ENCODE assay signal across 17 cellular contexts in the genomic region with DNA sequence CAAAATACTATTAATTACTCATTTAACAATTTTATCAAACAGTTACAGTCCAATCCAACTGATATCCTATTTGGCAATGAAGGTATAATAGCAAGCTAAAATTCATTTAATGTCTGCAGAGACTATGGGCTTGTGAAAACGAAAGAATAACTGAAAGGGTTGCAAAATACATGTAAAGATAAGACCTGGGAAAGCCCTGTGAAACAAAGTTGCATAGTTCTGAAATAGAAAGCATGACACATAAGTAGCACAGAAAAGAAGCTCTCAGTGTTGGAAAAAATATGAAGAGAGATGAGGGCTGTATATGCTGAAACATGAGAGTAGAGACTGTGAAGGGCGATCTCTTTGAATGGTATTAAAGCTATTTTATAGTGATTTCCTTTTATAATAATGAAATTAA.
DNase-seq lines count a peak whose midpoint lies in the region; ATAC-seq and TF ChIP-seq lines count a peak whose summit lies in the region.
"Had no signal": no experiment of that assay in that cellular context is flagged by ENCODE, and none has a peak within 500 bp of the region (broad histone marks: within the 10 kb centered on the region; RNA-seq: fewer than 3 reads in every experiment).

No MANE protein-coding gene starts in this region.

- TF ChIP-seq POLR2A in thyroid gland (IDR thresholded peaks at IDR 0.05): no peak

- H3K27ac ChIP-seq in thyroid gland: no peak overlapping the region
- no peak overlapping the region for H3K27ac ChIP-seq in naive thymus-derived CD4-positive, alpha-beta T cell (ENCODE audit: low read depth, low read length)
- H3K27ac ChIP-seq: C4-2B, heart right ventricle, left ventricle myocardium inferior, SJSA1, skin epidermis, thoracic aorta had no signal

- H4K20me1 ChIP-seq in Loucy (ENCODE audit: insufficient read depth, low read length, poor library complexity, severe bottlenecking): no peaks in the 10 kb centered on the region

- CTCF ChIA-PET in naive thymus-derived CD4-positive, alpha-beta T cell (lab: Charles Lee): no interaction called here

- H3K9ac ChIP-seq in Loucy (ENCODE audit: low read depth, low read length, poor library complexity, severe bottlenecking): no peak overlapping the region

- peak; percentile 51 for DNase-seq in dedifferentiated amniotic fluid mesenchymal stem cell (ENCODE audit: extremely low spot score)
- no peak for DNase-seq in thyroid gland
- DNase-seq in COLO668 (lab: John Stamatoyannopoulos, UW; ENCODE audit: unreplicated experiment): no peak
- DNase-seq in DMS114 treated with DMSO at 0.1 percent for 48 hours (lab: John Stamatoyannopoulos, UW; ENCODE audit: unreplicated experiment): no peak
- no peak for DNase-seq in naive thymus-derived CD4-positive, alpha-beta T cell
- DNase-seq: GF-D8, heart right ventricle, left ventricle myocardium inferior, NCI-H1436 treated with DMSO at 0.1 percent for 48 hours had no signal

- WGBS in thyroid gland, 2 donors: 70 to 73% methylated on average over 2 of the region's 2 CpGs

- 0 out of 2 replicates have a peak overlapping the region, but pooled peaks have one; percentile 33 for H2AFZ ChIP-seq in Loucy (ENCODE audit: low read length)

- H3K9me3 ChIP-seq in Loucy (ENCODE audit: insufficient read depth, low read depth, low read length): no peaks in the 10 kb centered on the region
- no peaks in the 10 kb centered on the region for H3K9me3 ChIP-seq in thyroid gland
- H3K9me3 ChIP-seq in naive thymus-derived CD4-positive, alpha-beta T cell (ENCODE audit: control insufficient read depth in 2 of 3, low read length in 3 of 3): no peaks in the 10 kb centered on the region
- H3K9me3 ChIP-seq: heart right ventricle, left ventricle myocardium inferior, SJSA1, thoracic aorta had no signal

- no peak overlapping the region for H3K4me3 Mint-ChIP-seq in naive thymus-derived CD4-positive, alpha-beta T cell
- H3K4me3 Mint-ChIP-seq: natural killer cell treated with Interleukin-12 subunit alpha and Interleukin-12 subunit beta and Interleukin-15 and Interleukin-18, amount 100 ng/mL, for 72 hours had no signal

- no peaks in the 10 kb centered on the region for H3K27me3 Mint-ChIP-seq in naive thymus-derived CD4-positive, alpha-beta T cell
- H3K27me3 Mint-ChIP-seq: natural killer cell treated with Interleukin-12 subunit alpha and Interleukin-12 subunit beta and Interleukin-15 and Interleukin-18, amount 100 ng/mL, for 72 hours had no signal

- no peaks in the 10 kb centered on the region for H3K36me3 Mint-ChIP-seq in naive thymus-derived CD4-positive, alpha-beta T cell
- H3K36me3 Mint-ChIP-seq: natural killer cell treated with Interleukin-12 subunit alpha and Interleukin-12 subunit beta and Interleukin-15 and Interleukin-18, amount 100 ng/mL, for 72 hours had no signal

- H3K36me3 ChIP-seq in Loucy (ENCODE audit: insufficient read depth, low read length) (no peaks in the 10 kb centered on the region), thyroid gland (no peaks in the 10 kb centered on the region)
- no peaks in the 10 kb centered on the region for H3K36me3 ChIP-seq in naive thymus-derived CD4-positive, alpha-beta T cell (ENCODE audit: control insufficient read depth in 2 of 3, insufficient read depth in 3 of 3, low read length in 3 of 3)
- H3K36me3 ChIP-seq: heart right ventricle, left ventricle myocardium inferior, SJSA1, thoracic aorta had no signal

- no peaks in the 10 kb centered on the region for H3K4me1 Mint-ChIP-seq in naive thymus-derived CD4-positive, alpha-beta T cell

- no peaks in the 10 kb centered on the region for H3K9me3 Mint-ChIP-seq in naive thymus-derived CD4-positive, alpha-beta T cell

- H3F3A ChIP-seq in Loucy (ENCODE audit: low read depth): no peaks in the 10 kb centered on the region

- ATAC-seq in GM18868 (IDR thresholded peaks at IDR 0.05; ENCODE audit: unreplicated experiment) (peak; percentile 77), HG02588 (IDR thresholded peaks at IDR 0.05; ENCODE audit: unreplicated experiment) (peak; percentile 65)
- ATAC-seq in naive thymus-derived CD4-positive, alpha-beta T cell: no peak
- ATAC-seq: natural killer cell treated with Interleukin-12 subunit alpha and Interleukin-12 subunit beta and Interleukin-15 and Interleukin-18, amount 100 ng/mL, for 72 hours had no signal

- POLR2A ChIA-PET in naive thymus-derived CD4-positive, alpha-beta T cell (lab: Charles Lee): no interaction called here

- H3K4me1 ChIP-seq in Loucy (ENCODE audit: insufficient read depth, low read length, poor library complexity, severe bottlenecking) (no peaks in the 10 kb centered on the region), thyroid gland (no peaks in the 10 kb centered on the region)
- no peaks in the 10 kb centered on the region for H3K4me1 ChIP-seq in naive thymus-derived CD4-positive, alpha-beta T cell (ENCODE audit: control insufficient read depth in 2 of 2, insufficient read depth in 2 of 2, low read length in 2 of 2)
- H3K4me1 ChIP-seq: SJSA1 had no signal

- H3K9me2 ChIP-seq in Loucy (replicated peaks; ENCODE audit: low read depth, low read length): no peaks in the 10 kb centered on the region

- TF ChIP-seq CTCF in Loucy (conservative IDR thresholded peaks at IDR 0.05; ENCODE audit: low read length) (no peak), thyroid gland (IDR thresholded peaks at IDR 0.05) (no peak)

- H3K27ac Mint-ChIP-seq in naive thymus-derived CD4-positive, alpha-beta T cell: no peak overlapping the region
- H3K27ac Mint-ChIP-seq: natural killer cell treated with Interleukin-12 subunit alpha and Interleukin-12 subunit beta and Interleukin-15 and Interleukin-18, amount 100 ng/mL, for 72 hours had no signal

- no peak overlapping the region for H3K4me2 ChIP-seq in Loucy (ENCODE audit: low read depth, low read length, poor library complexity, severe bottlenecking)

- no peaks in the 10 kb centered on the region for H3K79me2 ChIP-seq in Loucy (ENCODE audit: insufficient read depth, low read length)

- H3K27me3 ChIP-seq in Loucy (ENCODE audit: insufficient read depth, low read length, poor library complexity, severe bottlenecking) (no peaks in the 10 kb centered on the region), thyroid gland (no peaks in the 10 kb centered on the region)
- H3K27me3 ChIP-seq in naive thymus-derived CD4-positive, alpha-beta T cell (ENCODE audit: control insufficient read depth in 2 of 2, insufficient read depth in 2 of 2, low read length in 2 of 2): no peaks in the 10 kb centered on the region
- H3K27me3 ChIP-seq: heart right ventricle, SJSA1 had no signal

- H3K4me3 ChIP-seq in Loucy (ENCODE audit: low read length, poor library complexity, severe bottlenecking) (no peak overlapping the region), thyroid gland (replicated peaks in 1 of 3) (no peak overlapping the region)
- H3K4me3 ChIP-seq in naive thymus-derived CD4-positive, alpha-beta T cell (ENCODE audit: low read length): no peak overlapping the region
- H3K4me3 ChIP-seq: heart right ventricle, left ventricle myocardium inferior, SJSA1, skin epidermis, thoracic aorta had no signal

- intact Hi-C loops in thyroid gland (cut with DNase I): no loop called here
- intact Hi-C loops in naive thymus-derived CD4-positive, alpha-beta T cell (cut with micrococcal nuclease): no loop called here
